18 cellular contexts compared by ENCODE assay signal in genomic region chr2:227423633-227424499, GRCh38. TPM values are rescaled to one million over a fixed set of nuclear protein-coding genes. Genes with fewer than 3 reads are reported as not detected.
DNase-seq lines count a peak whose midpoint lies in the region; ATAC-seq, FAIRE-seq and TF ChIP-seq lines count a peak whose summit lies in the region.
"Had no signal": no experiment of that assay in that cellular context is flagged by ENCODE, and none has a peak within 500 bp of the region (broad histone marks: within the 10 kb centered on the region; RNA-seq: fewer than 3 reads in every experiment).

No MANE protein-coding gene starts in this region.

- H3K27ac Mint-ChIP-seq in WTC11 (0 out of 2 replicates have a peak overlapping the region, but pooled peaks have one; percentile 50), osteocyte (ENCODE audit: unreplicated experiment) (no peak overlapping the region)
- H3K27ac Mint-ChIP-seq: CD8-positive, alpha-beta T cell had no signal

- DNase-seq in WTC11 (ENCODE audit: low spot score): no peak
- peak; percentile 69 for DNase-seq in globus pallidus (ENCODE audit: low spot score)
- DNase-seq in osteocyte (ENCODE audit: extremely low spot score, unreplicated experiment): peak; percentile 34
- no peak for DNase-seq in stimulated activated naive CD8-positive, alpha-beta T cell treated with anti-CD3 and anti-CD28 coated beads, Interleukin-15, Interleukin-2, amounts not matched to agents 100 U/mL and 50 U/mL, for 24 hours
- DNase-seq in lower lobe of right lung: no peak
- no peak for DNase-seq in NCI-H2196 (lab: John Stamatoyannopoulos, UW; ENCODE audit: unreplicated experiment)
- DNase-seq: CD8-positive, alpha-beta T cell; DND-41; GF-D8; H7; NCI-H1436 treated with DMSO at 0.1 percent for 48 hours; NCI-H2081; NCI-H446 had no signal

- H3K4me3 Mint-ChIP-seq in WTC11 (no peak overlapping the region), osteocyte (ENCODE audit: unreplicated experiment) (no peak overlapping the region)
- H3K4me3 Mint-ChIP-seq: CD8-positive, alpha-beta T cell had no signal

- H3K36me3 Mint-ChIP-seq in WTC11: no peaks in the 10 kb centered on the region
- no peaks in the 10 kb centered on the region for H3K36me3 Mint-ChIP-seq in osteocyte (ENCODE audit: unreplicated experiment)
- H3K36me3 Mint-ChIP-seq: CD8-positive, alpha-beta T cell had no signal

- H3K27ac ChIP-seq in lower lobe of right lung: no peak overlapping the region
- H3K27ac ChIP-seq: RWPE1, SJSA1 had no signal

- no peaks in the 10 kb centered on the region for H3K4me1 ChIP-seq in lower lobe of right lung

- peaks cover 6% of the 10 kb centered on the region for H3K4me1 Mint-ChIP-seq in WTC11
- peaks cover 7% of the 10 kb centered on the region for H3K4me1 Mint-ChIP-seq in osteocyte (ENCODE audit: unreplicated experiment)

- TF ChIP-seq CTCF in WTC11 (IDR thresholded peaks at IDR 0.05) (no peak), osteocyte (IDR thresholded peaks at IDR 0.05) (no peak), lower lobe of right lung (IDR thresholded peaks at IDR 0.05) (no peak)

- ATAC-seq in WTC11 (peak; percentile 56), HG02610 (IDR thresholded peaks at IDR 0.05; ENCODE audit: unreplicated experiment) (no peak), lower lobe of right lung (no peak)
- no peak for ATAC-seq in stimulated activated naive CD8-positive, alpha-beta T cell treated with anti-CD3 and anti-CD28 coated beads, Interleukin-15, Interleukin-2, amounts not matched to agents 100 U/mL and 50 U/mL, for 24 hours
- ATAC-seq: CD8-positive, alpha-beta T cell had no signal

- peak; percentile 66 for FAIRE-seq in G401.6 (lab: Jason Lieb, UNC)
- FAIRE-seq: D721Med had no signal

- POLR2A ChIA-PET in WTC11 (lab: Charles Lee): no interaction called here

- H3K9me3 Mint-ChIP-seq in WTC11: no peaks in the 10 kb centered on the region
- H3K9me3 Mint-ChIP-seq in osteocyte (ENCODE audit: unreplicated experiment): no peaks in the 10 kb centered on the region
- H3K9me3 Mint-ChIP-seq: CD8-positive, alpha-beta T cell had no signal

- no peaks in the 10 kb centered on the region for H3K27me3 ChIP-seq in lower lobe of right lung (ENCODE audit: low read depth)
- H3K27me3 ChIP-seq: SJSA1 had no signal

- CTCF ChIA-PET in WTC11 (lab: Charles Lee): no interaction called here

- no peaks in the 10 kb centered on the region for H3K36me3 ChIP-seq in lower lobe of right lung
- H3K36me3 ChIP-seq: SJSA1 had no signal

- H3K27me3 Mint-ChIP-seq in WTC11 (ENCODE audit: low read depth) (no peaks in the 10 kb centered on the region), osteocyte (ENCODE audit: unreplicated experiment) (no peaks in the 10 kb centered on the region)

- H3K9me3 ChIP-seq in lower lobe of right lung: no peaks in the 10 kb centered on the region
- H3K9me3 ChIP-seq: SJSA1 had no signal

- H3K4me3 ChIP-seq in lower lobe of right lung: no peak overlapping the region
- H3K4me3 ChIP-seq: SJSA1 had no signal

- intact Hi-C loops in lower lobe of right lung (cut with DNase I): no loop called here

TF ChIP-seq in WTC11, 78 proteins besides CTCF, POLR2A, EP300 and RAD21:
- TF ChIP-seq HMGA2 (CRISPR knock-in tag; IDR thresholded peaks at IDR 0.05) (peak; percentile 96), NR1H2 (CRISPR knock-in tag; IDR thresholded peaks at IDR 0.05) (no peak), TCF7 (CRISPR knock-in tag; IDR thresholded peaks at IDR 0.05; ENCODE audit: low read depth) (no peak), ZNF423 (CRISPR knock-in tag; IDR thresholded peaks at IDR 0.05) (no peak), RORB (CRISPR knock-in tag; IDR thresholded peaks at IDR 0.05) (no peak), RELA (CRISPR knock-in tag; IDR thresholded peaks at IDR 0.05; ENCODE audit: borderline replicate concordance) (no peak), ZNF317 (CRISPR knock-in tag; IDR thresholded peaks at IDR 0.05; ENCODE audit: borderline replicate concordance, low read depth) (no peak), CDX4 (CRISPR knock-in tag; IDR thresholded peaks at IDR 0.05; ENCODE audit: borderline replicate concordance) (no peak), CREM (CRISPR knock-in tag; IDR thresholded peaks at IDR 0.05) (no peak)
- TF ChIP-seq, protein P1, sequence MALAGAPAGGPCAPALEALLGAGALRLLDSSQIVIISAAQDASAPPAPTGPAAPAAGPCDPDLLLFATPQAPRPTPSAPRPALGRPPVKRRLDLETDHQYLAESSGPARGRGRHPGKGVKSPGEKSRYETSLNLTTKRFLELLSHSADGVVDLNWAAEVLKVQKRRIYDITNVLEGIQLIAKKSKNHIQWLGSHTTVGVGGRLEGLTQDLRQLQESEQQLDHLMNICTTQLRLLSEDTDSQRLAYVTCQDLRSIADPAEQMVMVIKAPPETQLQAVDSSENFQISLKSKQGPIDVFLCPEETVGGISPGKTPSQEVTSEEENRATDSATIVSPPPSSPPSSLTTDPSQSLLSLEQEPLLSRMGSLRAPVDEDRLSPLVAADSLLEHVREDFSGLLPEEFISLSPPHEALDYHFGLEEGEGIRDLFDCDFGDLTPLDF (CRISPR knock-in tag; IDR thresholded peaks at IDR 0.05): no peak
- TF ChIP-seq, protein P2, sequence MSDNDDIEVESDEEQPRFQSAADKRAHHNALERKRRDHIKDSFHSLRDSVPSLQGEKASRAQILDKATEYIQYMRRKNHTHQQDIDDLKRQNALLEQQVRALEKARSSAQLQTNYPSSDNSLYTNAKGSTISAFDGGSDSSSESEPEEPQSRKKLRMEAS (CRISPR knock-in tag; IDR thresholded peaks at IDR 0.05): 0 out of 2 replicates have a peak, but pooled peaks have one; percentile 19
- TF ChIP-seq, protein P3, sequence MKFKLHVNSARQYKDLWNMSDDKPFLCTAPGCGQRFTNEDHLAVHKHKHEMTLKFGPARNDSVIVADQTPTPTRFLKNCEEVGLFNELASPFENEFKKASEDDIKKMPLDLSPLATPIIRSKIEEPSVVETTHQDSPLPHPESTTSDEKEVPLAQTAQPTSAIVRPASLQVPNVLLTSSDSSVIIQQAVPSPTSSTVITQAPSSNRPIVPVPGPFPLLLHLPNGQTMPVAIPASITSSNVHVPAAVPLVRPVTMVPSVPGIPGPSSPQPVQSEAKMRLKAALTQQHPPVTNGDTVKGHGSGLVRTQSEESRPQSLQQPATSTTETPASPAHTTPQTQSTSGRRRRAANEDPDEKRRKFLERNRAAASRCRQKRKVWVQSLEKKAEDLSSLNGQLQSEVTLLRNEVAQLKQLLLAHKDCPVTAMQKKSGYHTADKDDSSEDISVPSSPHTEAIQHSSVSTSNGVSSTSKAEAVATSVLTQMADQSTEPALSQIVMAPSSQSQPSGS (CRISPR knock-in tag; IDR thresholded peaks at IDR 0.05; ENCODE audit: borderline replicate concordance, low read depth): no peak

RNA-seq across cellular contexts. Expression of gene SCYGR1, which starts 36.1 kb away (rescaled TPM):
- not detected in 3 replicates for total RNA-seq in WTC11 (2021)
- total RNA-seq in osteocyte: not detected in 2 replicates
- total RNA-seq in lower lobe of right lung: not detected
- total RNA-seq: CD8-positive, alpha-beta T cell; H7; SJSA1 had no signal

RNA-seq across cellular contexts. Expression of gene TM4SF20, which starts 44.8 kb away (rescaled TPM):
- total RNA-seq in WTC11 (2021): not detected in 3 replicates
- total RNA-seq in osteocyte: not detected in 2 replicates
- total RNA-seq in lower lobe of right lung: not detected
- total RNA-seq: CD8-positive, alpha-beta T cell; H7; SJSA1 had no signal

RNA-seq across cellular contexts. Expression of gene AGFG1, which starts 48.1 kb away (rescaled TPM):
- total RNA-seq in WTC11 (2021): 77.5 to 82.1 TPM (median 81.3 TPM) in 3 replicates
- 51.2 and 55.1 TPM in 2 replicates for total RNA-seq in osteocyte
- total RNA-seq in lower lobe of right lung: 100 TPM

Comparison
In these comparisons a context has a peak if more than half of its experiments do, and no peak if none do; other contexts are left out.
1. DNase-seq: peak in globus pallidus (single experiment) and osteocyte (single experiment); none in WTC11 (single experiment), stimulated activated naive CD8-positive, alpha-beta T cell treated with anti-CD3 and anti-CD28 coated beads, Interleukin-15, Interleukin-2, amounts not matched to agents 100 U/mL and 50 U/mL, for 24 hours (single experiment), lower lobe of right lung (single experiment) and NCI-H2196 (single experiment).